ENCODE assay signal across 14 cellular contexts in genomic region chr6:121443953-121444590, GRCh38. TPM values are rescaled to one million over a fixed set of nuclear protein-coding genes. Genes with fewer than 3 reads are reported as not detected.
DNase-seq lines count a peak whose midpoint lies in the region; ATAC-seq and TF ChIP-seq lines count a peak whose summit lies in the region.
"Had no signal": no experiment of that assay in that cellular context is flagged by ENCODE, and none has a peak within 500 bp of the region (broad histone marks: within the 10 kb centered on the region; RNA-seq: fewer than 3 reads in every experiment).

No MANE protein-coding gene starts in this region.

- peak; percentile 29 for TF ChIP-seq CTCF in chondrocyte (IDR thresholded peaks at IDR 0.05)
- TF ChIP-seq CTCF in left lung (IDR thresholded peaks at IDR 0.05), result no peak
- TF ChIP-seq CTCF in BE2C (IDR thresholded peaks at IDR 0.05; ENCODE audit: low read depth, low read length), result no peak

- no peak overlapping the region for H3K4me3 ChIP-seq in HUES64 (ENCODE audit: low read length)
- H3K4me3 ChIP-seq in left lung, result no peak overlapping the region
- no peak overlapping the region for H3K4me3 ChIP-seq in BE2C (ENCODE audit: low read depth, low read length)

- H3K27ac Mint-ChIP-seq in chondrocyte (ENCODE audit: unreplicated experiment), result peak overlapping the region; percentile 79
- H3K27ac Mint-ChIP-seq: naive thymus-derived CD4-positive, alpha-beta T cell had no signal

- H3K9ac ChIP-seq in HUES64 (ENCODE audit: low read depth, low read length), result no peak overlapping the region

- H3K9me3 Mint-ChIP-seq in chondrocyte (ENCODE audit: low read depth), result no peaks in the 10 kb centered on the region
- H3K9me3 Mint-ChIP-seq: naive thymus-derived CD4-positive, alpha-beta T cell had no signal

- H3K27me3 ChIP-seq in HUES64 (ENCODE audit: insufficient read depth, low read length) (no peaks in the 10 kb centered on the region), left lung (peaks cover 0 to 6% of the 10 kb centered on the region in 2 donors), BE2C (peaks cover 4% of the 10 kb centered on the region; the same call in 1 of the 2 replicates)

- 79% methylated on average over 3 of the region's 3 CpGs for WGBS in HUES64

- H3K36me3 ChIP-seq in HUES64 (ENCODE audit: insufficient read depth, low read length) (peaks cover 89% of the 10 kb centered on the region), left lung (peaks cover 0 to 20% of the 10 kb centered on the region in 2 donors), BE2C (no peaks in the 10 kb centered on the region)

- ATAC-seq in left lung (peak; percentile 16), HG02973 (IDR thresholded peaks at IDR 0.05; ENCODE audit: unreplicated experiment) (no peak), GM18858 (IDR thresholded peaks at IDR 0.05; ENCODE audit: unreplicated experiment) (no peak)
- ATAC-seq: naive thymus-derived CD4-positive, alpha-beta T cell had no signal

- H3K9me3 ChIP-seq in HUES64 (ENCODE audit: insufficient read depth, low read depth, low read length) (no peaks in the 10 kb centered on the region), left lung (no peaks in the 10 kb centered on the region), BE2C (no peaks in the 10 kb centered on the region)

- no peaks in the 10 kb centered on the region for H3K27me3 Mint-ChIP-seq in chondrocyte (ENCODE audit: low read depth)

- peaks cover 53% of the 10 kb centered on the region for H3K4me1 ChIP-seq in HUES64 (ENCODE audit: insufficient read depth, low read length)
- H3K4me1 ChIP-seq in left lung, result peaks cover 5 to 7% of the 10 kb centered on the region in 2 donors
- no peaks in the 10 kb centered on the region for H3K4me1 ChIP-seq in BE2C

- DNase-seq in A172 (ENCODE audit: low spot score) (peak; percentile 20), chondrocyte (ENCODE audit: low spot score) (no peak), left lung (no peak), NCI-H524 treated with DMSO at 0.1 percent for 48 hours (lab: John Stamatoyannopoulos, UW) (no peak), BE2C (no peak)
- DNase-seq: activated CD4-positive, alpha-beta T cell treated with anti-CD3 and anti-CD28 coated beads for 4 hours; activated gamma-delta T cell; hypothalamus; naive thymus-derived CD4-positive, alpha-beta T cell; SIG-M5; stimulated activated naive CD4-positive, alpha-beta T cell had no signal

- H3K27ac ChIP-seq in HUES64 (ENCODE audit: low read depth, low read length), result peak overlapping the region; percentile 17; the same call in 1 of the 2 replicates
- H3K27ac ChIP-seq in left lung, result no peak overlapping the region

- peaks cover 84% of the 10 kb centered on the region for H3K4me1 Mint-ChIP-seq in chondrocyte (ENCODE audit: low read depth)
- H3K4me1 Mint-ChIP-seq: naive thymus-derived CD4-positive, alpha-beta T cell had no signal

- peaks cover 32% of the 10 kb centered on the region for H3K36me3 Mint-ChIP-seq in chondrocyte (ENCODE audit: low read depth)
- H3K36me3 Mint-ChIP-seq: naive thymus-derived CD4-positive, alpha-beta T cell had no signal

- H3K4me3 Mint-ChIP-seq in chondrocyte (ENCODE audit: unreplicated experiment), result peak overlapping the region; percentile 2
- H3K4me3 Mint-ChIP-seq: naive thymus-derived CD4-positive, alpha-beta T cell had no signal

- intact Hi-C loops in left lung (cut with DNase I), result no loop called here

RNA-seq across cellular contexts. Expression of gene GJA1, which starts 8.6 kb away (rescaled TPM):
- 59.4 and 65.3 TPM in 2 replicates for total RNA-seq in A172 (2014; rRNA removed; shearing (Covaris generic))
- polyA plus RNA-seq in HUES64 (2013, experiment 1 of 2), result 665 TPM
- 644 TPM for polyA plus RNA-seq in HUES64 (2013, experiment 2 of 2)
- total RNA-seq in chondrocyte, result 194 to 296 TPM (median 295 TPM) in 3 replicates
- total RNA-seq in left lung, result 100 to 1,000 TPM in 1 of 2 donors, 10 to 100 TPM in 1; 71.1 to 162 TPM
- polyA plus RNA-seq in BE2C (2012; ENCODE audit: insufficient read depth, insufficient read length, low read depth), result not detected
- total RNA-seq: naive thymus-derived CD4-positive, alpha-beta T cell had no signal
